In genomic region chr22:48535868-48536690, GRCh38 we compare ENCODE assay signal across 18 cellular contexts.
DNase-seq lines count a peak whose midpoint lies in the region; ATAC-seq and TF ChIP-seq lines count a peak whose summit lies in the region.
"Had no signal": no experiment of that assay in that cellular context is flagged by ENCODE, and none has a peak within 500 bp of the region (broad histone marks: within the 10 kb centered on the region; RNA-seq: fewer than 3 reads in every experiment).

No MANE protein-coding gene starts in this region.

- WGBS in upper lobe of left lung, 2 donors, result 86 to 88% methylated on average over 39 to 43 of the region's 43 CpGs

- no peaks in the 10 kb centered on the region for H3K9me3 ChIP-seq in upper lobe of left lung
- H3K9me3 ChIP-seq: BLaER1 had no signal

- no peaks in the 10 kb centered on the region for H3K36me3 Mint-ChIP-seq in neural crest cell (ENCODE audit: low read depth)
- H3K36me3 Mint-ChIP-seq: activated CD8-positive, alpha-beta memory T cell treated with anti-CD3 and anti-CD28 coated beads, Interleukin-2, amount 10 ng/mL, durations not matched to agents 7 days and 5 days had no signal

- H3K4me1 ChIP-seq in upper lobe of left lung, result peaks cover 0 to 9% (median 1%) of the 10 kb centered on the region in 4 donors

- H3K27me3 Mint-ChIP-seq in neural crest cell (ENCODE audit: low read depth), result no peaks in the 10 kb centered on the region
- H3K27me3 Mint-ChIP-seq: activated CD4-positive, alpha-beta T cell treated with anti-CD3 and anti-CD28 coated beads for 36 hours; activated CD8-positive, alpha-beta memory T cell treated with anti-CD3 and anti-CD28 coated beads, Interleukin-2, amount 10 ng/mL, durations not matched to agents 7 days and 5 days had no signal

- peak overlapping the region in 1 of 4 donors; percentile 21 for H3K27ac ChIP-seq in upper lobe of left lung
- H3K27ac ChIP-seq: 22Rv1, BLaER1 had no signal

- peaks cover 30% of the 10 kb centered on the region for H3K4me1 Mint-ChIP-seq in neural crest cell
- H3K4me1 Mint-ChIP-seq: activated CD4-positive, alpha-beta T cell treated with anti-CD3 and anti-CD28 coated beads for 36 hours; activated CD8-positive, alpha-beta memory T cell treated with anti-CD3 and anti-CD28 coated beads, Interleukin-2, amount 10 ng/mL, durations not matched to agents 7 days and 5 days; central memory CD8-positive, alpha-beta T cell had no signal

- H3K4me3 Mint-ChIP-seq in neural crest cell, result no peak overlapping the region
- H3K4me3 Mint-ChIP-seq: activated CD4-positive, alpha-beta T cell treated with anti-CD3 and anti-CD28 coated beads for 36 hours; activated CD8-positive, alpha-beta memory T cell treated with anti-CD3 and anti-CD28 coated beads, Interleukin-2, amount 10 ng/mL, durations not matched to agents 7 days and 5 days; central memory CD8-positive, alpha-beta T cell had no signal

- H3K36me3 ChIP-seq in upper lobe of left lung, result no peaks in the 10 kb centered on the region
- H3K36me3 ChIP-seq: BLaER1 had no signal

- DNase-seq in DMS 273 (lab: John Stamatoyannopoulos, UW; ENCODE audit: unreplicated experiment), result peak; percentile 61
- no peak for DNase-seq in DMS 273 treated with DMSO at 0.1 percent for 48 hours (lab: John Stamatoyannopoulos, UW)
- DNase-seq in cerebellum (ENCODE audit: low spot score), result peak; percentile 77
- no peak for DNase-seq in neural crest cell (ENCODE audit: low read depth, low spot score)
- peak in 1 of 2 donors; percentile 66 for DNase-seq in upper lobe of left lung
- DNase-seq in GM13976 (ENCODE audit: low spot score), result no peak
- DNase-seq in NCI-H82 treated with DMSO at 0.1 percent for 48 hours (lab: John Stamatoyannopoulos, UW; ENCODE audit: unreplicated experiment), result no peak
- no peak for DNase-seq in SW 1271 (lab: John Stamatoyannopoulos, UW)
- DNase-seq: activated CD4-positive, alpha-beta T cell treated with anti-CD3 and anti-CD28 coated beads for 36 hours; activated CD8-positive, alpha-beta memory T cell treated with anti-CD3 and anti-CD28 coated beads, Interleukin-2, amount 10 ng/mL, durations not matched to agents 7 days and 5 days; NCI-H1436 treated with DMSO at 0.1 percent for 48 hours; NK-92 treated with Interleukin-12 subunit alpha and Interleukin-12 subunit beta, amount 100 ng/mL, for 24 hours; small intestine; stimulated activated CD4-positive, alpha-beta T cell treated with anti-CD3 and anti-CD28 coated beads, Interleukin-4, amount 100 ng/mL, for 1 hour had no signal

- in situ Hi-C loops in GM13976 (cut with MboI; ENCODE audit: low sequenced_read_pairs, unreplicated experiment), result no loop called here

- no peak for ATAC-seq in upper lobe of left lung (ENCODE audit: low FRiP score in 2 of 2)
- ATAC-seq: activated CD4-positive, alpha-beta T cell treated with anti-CD3 and anti-CD28 coated beads for 36 hours; activated CD8-positive, alpha-beta memory T cell treated with anti-CD3 and anti-CD28 coated beads, Interleukin-2, amount 10 ng/mL, durations not matched to agents 7 days and 5 days; HepG2 had no signal

- H3K4me3 ChIP-seq in upper lobe of left lung, result peak overlapping the region in 3 of 4 donors; percentile 9 to 19 (median 18)
- H3K4me3 ChIP-seq: BLaER1 had no signal

- H3K9me3 Mint-ChIP-seq in neural crest cell, result no peaks in the 10 kb centered on the region
- H3K9me3 Mint-ChIP-seq: central memory CD8-positive, alpha-beta T cell had no signal

- peak overlapping the region; percentile 94 for H3K27ac Mint-ChIP-seq in neural crest cell (ENCODE audit: unreplicated experiment)
- H3K27ac Mint-ChIP-seq: activated CD4-positive, alpha-beta T cell treated with anti-CD3 and anti-CD28 coated beads for 36 hours; activated CD8-positive, alpha-beta memory T cell treated with anti-CD3 and anti-CD28 coated beads, Interleukin-2, amount 10 ng/mL, durations not matched to agents 7 days and 5 days had no signal

- TF ChIP-seq CTCF in neural crest cell (conservative IDR thresholded peaks at IDR 0.05) (no peak), upper lobe of left lung (IDR thresholded peaks at IDR 0.05) (no peak), GM13976 (IDR thresholded peaks at IDR 0.05; ENCODE audit: borderline replicate concordance, control extremely low read depth, extremely low read depth, insufficient read depth, missing control alignments) (no peak)

- TF ChIP-seq POLR2A in upper lobe of left lung (IDR thresholded peaks at IDR 0.05), result no peak

- H3K27me3 ChIP-seq in upper lobe of left lung, result no peaks in the 10 kb centered on the region
- H3K27me3 ChIP-seq: BLaER1 had no signal

- no peak for TF ChIP-seq EP300 in upper lobe of left lung (IDR thresholded peaks at IDR 0.05)

Comparison
In these comparisons a context has a peak if more than half of its experiments do, and no peak if none do; other contexts are left out.
1. DNase-seq: peak in DMS 273 (single experiment) and cerebellum (single experiment); none in DMS 273 treated with DMSO at 0.1 percent for 48 hours (single experiment), neural crest cell (single experiment), GM13976 (single experiment), NCI-H82 treated with DMSO at 0.1 percent for 48 hours (single experiment) and SW 1271 (0 of 2).